In genomic region chr4:78566834-78567501, GRCh38 we compare ENCODE assay signal across 10 cellular contexts. TPM values are rescaled to one million over a fixed set of nuclear protein-coding genes. Genes with fewer than 3 reads are reported as not detected.
A peak's percentile ranks its signal among the peaks of the same experiment; 100 is the strongest.
DNase-seq lines count a peak whose midpoint lies in the region; ATAC-seq lines count a peak whose summit lies in the region.
"Had no signal": no experiment of that assay in that cellular context is flagged by ENCODE, and none has a peak within 500 bp of the region (broad histone marks: within the 10 kb centered on the region; RNA-seq: fewer than 3 reads in every experiment).

No MANE protein-coding gene starts in this region.

- intact Hi-C loops in sciatic nerve (cut with DNase I): no loop called here

- ATAC-seq in GM19397 (IDR thresholded peaks at IDR 0.05; ENCODE audit: unreplicated experiment) (peak; percentile 71), HG02885 (IDR thresholded peaks at IDR 0.05; ENCODE audit: poor library complexity, unreplicated experiment) (peak; percentile 82), sciatic nerve (peak; percentile 67)

- DNase-seq in RPMI7951 (ENCODE audit: low read depth) (peak; percentile 60), sciatic nerve (ENCODE audit: low spot score) (peak; percentile 60), HuH-7 (ENCODE audit: low spot score) (no peak), mucosa of gallbladder (ENCODE audit: low spot score) (no peak), SW 1271 (lab: John Stamatoyannopoulos, UW) (no peak)
- DNase-seq in activated naive CD4-positive, alpha-beta T cell (lab: John Stamatoyannopoulos, UW): no peak
- DNase-seq: brain microvascular endothelial cell, NCI-H2171 had no signal

RNA-seq across cellular contexts. Expression of gene ANXA3, which starts 15.4 kb away (rescaled TPM):
- 7.0 and 9.4 TPM in 2 replicates for total RNA-seq in RPMI7951 (2014; rRNA removed; shearing (Covaris generic))
- total RNA-seq in sciatic nerve (109 TPM), mucosa of gallbladder (41.9 TPM)

Comparison
In these comparisons a context has a peak if more than half of its experiments do, and no peak if none do; other contexts are left out.
1. DNase-seq: peak in RPMI7951 (single experiment) and sciatic nerve (single experiment); none in HuH-7 (single experiment), mucosa of gallbladder (single experiment), activated naive CD4-positive, alpha-beta T cell (0 of 4) and SW 1271 (0 of 2).
2. Peak in every context shown above with its lines, with median percentiles within 50 percentile points of each other: ATAC-seq.